In the genomic region with DNA sequence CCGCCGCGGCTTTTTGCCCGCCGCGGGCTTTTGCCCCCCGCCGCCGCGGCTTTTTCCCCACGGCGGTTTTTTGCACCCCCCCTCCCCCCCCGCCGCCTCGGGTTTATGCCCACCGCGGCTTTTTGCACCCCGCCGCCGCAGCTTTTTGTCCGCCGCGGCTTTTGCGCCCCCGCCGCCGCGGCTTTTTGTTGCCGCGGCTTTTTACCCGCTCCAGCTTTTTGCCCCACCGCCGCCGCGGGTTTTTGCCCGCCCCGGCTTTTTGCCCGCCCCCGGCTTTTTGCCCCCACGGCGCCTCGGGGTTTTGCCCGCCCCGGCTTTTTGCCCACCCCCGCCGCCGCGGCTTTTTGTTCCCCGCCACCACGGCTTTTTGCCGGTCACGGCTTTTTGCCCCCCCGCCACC, we compare ENCODE assay signal across 8 cellular contexts.
DNase-seq lines count a peak whose midpoint lies in the region; ATAC-seq and TF ChIP-seq lines count a peak whose summit lies in the region.
"Not testable (repeated sequence)": the region's sequence is repeated elsewhere in the genome, so short reads cannot be mapped to it uniquely, and the experiment has no call there.

No MANE protein-coding gene starts in this region.

- not testable (repeated sequence) for TF ChIP-seq POLR2A in gastroesophageal sphincter (IDR thresholded peaks at IDR 0.05); right lobe of liver (IDR thresholded peaks at IDR 0.05); gastrocnemius medialis (IDR thresholded peaks at IDR 0.05); upper lobe of left lung (IDR thresholded peaks at IDR 0.05)

- peak overlapping the region; percentile 5; the same call in 1 of the 2 replicates for H3K4me3 ChIP-seq in AG09309 (ENCODE audit: control insufficient read depth, low read depth, low read length)
- peak overlapping the region; percentile 50 to 56 for H3K4me3 ChIP-seq in gastroesophageal sphincter
- peak overlapping the region in 1 of 3 donors; percentile 23 for H3K4me3 ChIP-seq in right lobe of liver
- H3K4me3 ChIP-seq in gastrocnemius medialis: peak overlapping the region in 3 of 4 donors; percentile 40 to 60 (median 55)
- H3K4me3 ChIP-seq in upper lobe of left lung: peak overlapping the region in 3 of 4 donors; percentile 39 to 59 (median 46)

- not testable (repeated sequence) for H3K27me3 Mint-ChIP-seq in activated T-cell treated with anti-CD3 and anti-CD28 coated beads, Interleukin-2, amount 50 U/mL, for 4 hours (ENCODE audit: low read depth); MCF 10A (ENCODE audit: insufficient read depth, unreplicated experiment)

- not testable (repeated sequence) for H3K4me3 Mint-ChIP-seq in activated T-cell treated with anti-CD3 and anti-CD28 coated beads, Interleukin-2, amount 50 U/mL, for 4 hours
- H3K4me3 Mint-ChIP-seq in MCF 10A (ENCODE audit: unreplicated experiment): peak overlapping the region; percentile 70

- H3K27ac ChIP-seq in gastroesophageal sphincter, right lobe of liver, gastrocnemius medialis, upper lobe of left lung: not testable (repeated sequence)

- not testable (repeated sequence) for H3K27ac Mint-ChIP-seq in MCF 10A (ENCODE audit: low read depth, unreplicated experiment)

- H3K4me1 ChIP-seq in gastroesophageal sphincter: peaks cover 0 to 15% (median 0%) of the 10 kb centered on the region in 3 donors
- H3K4me1 ChIP-seq in right lobe of liver, upper lobe of left lung: not testable (repeated sequence)
- H3K4me1 ChIP-seq in gastrocnemius medialis: peaks cover 0 to 10% of the 10 kb centered on the region in 2 donors

- not testable (repeated sequence) for H3K4me1 Mint-ChIP-seq in activated T-cell treated with anti-CD3 and anti-CD28 coated beads, Interleukin-2, amount 50 U/mL, for 4 hours (ENCODE audit: low read depth); MCF 10A (ENCODE audit: insufficient read depth, unreplicated experiment)

- no CpG with 5 or more reads among the region's 53 CpGs for WGBS in gastroesophageal sphincter (ENCODE audit: low coverage in 1 of 2), 2 donors
- under 1% methylated on average over 53 of the region's 53 CpGs for WGBS in right lobe of liver (ENCODE audit: insufficient coverage, low coverage, low lambda C conversion rate, missing lambda C conversion rate)
- WGBS in upper lobe of left lung, 2 donors: no CpG with 5 or more reads among the region's 53 CpGs

- POLR2A ChIA-PET in MCF 10A (lab: Yijun Ruan, JAX): not testable (repeated sequence)

- not testable (repeated sequence) for H3K9me3 ChIP-seq in gastroesophageal sphincter, right lobe of liver, gastrocnemius medialis, upper lobe of left lung

- in situ Hi-C loops in gastrocnemius medialis (cut with MboI; ENCODE audit: low sequenced_read_pairs in 4 of 4): not testable (repeated sequence)

- intact Hi-C loops in MCF 10A (cut with micrococcal nuclease); right lobe of liver (cut with DNase I); gastrocnemius medialis (cut with DNase I; ENCODE audit: low total_unique reads): not testable (repeated sequence)

- TF ChIP-seq EP300 in gastroesophageal sphincter (IDR thresholded peaks at IDR 0.05); upper lobe of left lung (IDR thresholded peaks at IDR 0.05): not testable (repeated sequence)

- BruUV-seq in MCF 10A (replicated peaks; lab: Mats Ljungman, UMichigan): not testable (repeated sequence)

- not testable (repeated sequence) for H3K9me3 Mint-ChIP-seq in activated T-cell treated with anti-CD3 and anti-CD28 coated beads, Interleukin-2, amount 50 U/mL, for 4 hours; MCF 10A (ENCODE audit: unreplicated experiment)

- not testable (repeated sequence) for DNase-seq in AG09309 (ENCODE audit: low read depth); gastrocnemius medialis
- DNase-seq in NCI-H226 (peak; percentile 1), MCF 10A (ENCODE audit: unreplicated experiment) (peak; percentile 0), right lobe of liver (peak in 2 of 3 donors; percentile 26 to 33), upper lobe of left lung (peak in 1 of 2 donors; percentile 82)
- peak; percentile 32 for DNase-seq in activated T-cell treated with anti-CD3 and anti-CD28 coated beads, Interleukin-2, amount 50 U/mL, for 4 hours

- not testable (repeated sequence) for H3K36me3 Mint-ChIP-seq in activated T-cell treated with anti-CD3 and anti-CD28 coated beads, Interleukin-2, amount 50 U/mL, for 4 hours (ENCODE audit: insufficient read depth); MCF 10A (ENCODE audit: insufficient read depth, unreplicated experiment)

- CTCF ChIA-PET in MCF 10A (lab: Yijun Ruan, JAX): not testable (repeated sequence)

- H3K36me3 ChIP-seq in gastroesophageal sphincter, right lobe of liver, gastrocnemius medialis, upper lobe of left lung: not testable (repeated sequence)

- ATAC-seq in activated T-cell treated with anti-CD3 and anti-CD28 coated beads, Interleukin-2, amount 50 U/mL, for 4 hours; gastroesophageal sphincter; right lobe of liver; gastrocnemius medialis; upper lobe of left lung (ENCODE audit: low FRiP score in 2 of 2): not testable (repeated sequence)

- H3K27me3 ChIP-seq in gastroesophageal sphincter: peaks cover 13% of the 10 kb centered on the region
- not testable (repeated sequence) for H3K27me3 ChIP-seq in right lobe of liver, gastrocnemius medialis, upper lobe of left lung

- TF ChIP-seq CTCF in AG09309 (IDR thresholded peaks at IDR 0.05; ENCODE audit: control insufficient read depth, insufficient read depth, low read depth, low read length, missing control alignments); MCF 10A (IDR thresholded peaks at IDR 0.05; ENCODE audit: unreplicated experiment); gastroesophageal sphincter (IDR thresholded peaks at IDR 0.05); right lobe of liver (IDR thresholded peaks at IDR 0.05); gastrocnemius medialis (IDR thresholded peaks at IDR 0.05 in 4 of 5, conservative IDR thresholded peaks at IDR 0.05 in 1 of 5); upper lobe of left lung (IDR thresholded peaks at IDR 0.05): not testable (repeated sequence)
